Comparison of ENCODE assay signal across 24 cellular contexts in genomic region chr12:115993715-115994114, GRCh38.
"Had no signal": no experiment of that assay in that cellular context is flagged by ENCODE, and none has a peak within 500 bp of the region (broad histone marks: within the 10 kb centered on the region; RNA-seq: fewer than 3 reads in every experiment).

No MANE protein-coding gene starts in this region.

- DNase-seq: cortex of kidney; foreskin fibroblast; gastrocnemius medialis; head of caudate nucleus; kidney; mucosa of descending colon; naive B cell; retina; right lobe of liver; small intestine; stimulated activated CD4-positive, alpha-beta T cell treated with anti-CD3 and anti-CD28 coated beads, Interleukin-15, amount 100 ng/mL, for 24 hours; stimulated activated CD4-positive, alpha-beta T cell treated with anti-CD3 and anti-CD28 coated beads, Interleukin-2, amount 100 ng/mL, for 48 hours; stimulated activated naive B cell treated with anti-CD40 and anti-IgM and Interleukin-4, amounts not matched to agents 10 μg/mL and 1 μg/mL and 100 μg/mL, for 72 hours; thyroid gland; trophoblast cell had no signal

- H3K27me3 Mint-ChIP-seq: memory B cell; naive B cell; natural killer cell treated with Interleukin-12 subunit alpha and Interleukin-12 subunit beta and Interleukin-15 and Interleukin-18, amount 100 ng/mL, for 72 hours; stimulated activated naive B cell treated with anti-CD40 and anti-IgM and Interleukin-4, amounts not matched to agents 10 μg/mL and 1 μg/mL and 100 μg/mL, for 72 hours; stimulated activated naive CD8-positive, alpha-beta T cell treated with anti-CD3 and anti-CD28 coated beads, Interleukin-15, Interleukin-2, amounts not matched to agents 100 ng/mL and 50 ng/mL, for 24 hours had no signal

- H3K4me3 Mint-ChIP-seq: memory B cell; mesothelial cell of epicardium; naive B cell; natural killer cell treated with Interleukin-12 subunit alpha and Interleukin-12 subunit beta and Interleukin-15 and Interleukin-18, amount 100 ng/mL, for 72 hours; neural crest cell; stimulated activated naive B cell treated with anti-CD40 and anti-IgM and Interleukin-4, amounts not matched to agents 10 μg/mL and 1 μg/mL and 100 μg/mL, for 72 hours; stimulated activated naive CD8-positive, alpha-beta T cell treated with anti-CD3 and anti-CD28 coated beads, Interleukin-15, Interleukin-2, amounts not matched to agents 100 ng/mL and 50 ng/mL, for 24 hours had no signal

- H3K27ac Mint-ChIP-seq: memory B cell; mesothelial cell of epicardium; natural killer cell treated with Interleukin-12 subunit alpha and Interleukin-12 subunit beta and Interleukin-15 and Interleukin-18, amount 100 ng/mL, for 72 hours; stimulated activated naive B cell treated with anti-CD40 and anti-IgM and Interleukin-4, amounts not matched to agents 10 μg/mL and 1 μg/mL and 100 μg/mL, for 72 hours; stimulated activated naive CD8-positive, alpha-beta T cell treated with anti-CD3 and anti-CD28 coated beads, Interleukin-15, Interleukin-2, amounts not matched to agents 100 ng/mL and 50 ng/mL, for 24 hours had no signal

- H3K9me3 ChIP-seq: gastrocnemius medialis, mucosa of descending colon, right lobe of liver, thyroid gland had no signal

- H3K9me3 Mint-ChIP-seq: memory B cell; mesothelial cell of epicardium; naive B cell; natural killer cell treated with Interleukin-12 subunit alpha and Interleukin-12 subunit beta and Interleukin-15 and Interleukin-18, amount 100 ng/mL, for 72 hours; neural crest cell; stimulated activated naive B cell treated with anti-CD40 and anti-IgM and Interleukin-4, amounts not matched to agents 10 μg/mL and 1 μg/mL and 100 μg/mL, for 72 hours; stimulated activated naive CD8-positive, alpha-beta T cell treated with anti-CD3 and anti-CD28 coated beads, Interleukin-15, Interleukin-2, amounts not matched to agents 100 ng/mL and 50 ng/mL, for 24 hours had no signal

- ATAC-seq: esophagus mucosa; left lobe of liver; mucosa of descending colon; natural killer cell treated with Interleukin-12 subunit alpha and Interleukin-12 subunit beta and Interleukin-15 and Interleukin-18, amount 100 ng/mL, for 72 hours; right lobe of liver; stimulated activated naive B cell treated with anti-CD40 and anti-IgM and Interleukin-4, amounts not matched to agents 10 μg/mL and 1 μg/mL and 100 μg/mL, for 72 hours had no signal

- H3K27me3 ChIP-seq: gastrocnemius medialis, hepatocyte, right lobe of liver, thyroid gland had no signal

- H3K4me3 ChIP-seq: gastrocnemius medialis, hepatocyte, lung, mucosa of descending colon, right lobe of liver, thyroid gland had no signal
